In the genomic region with DNA sequence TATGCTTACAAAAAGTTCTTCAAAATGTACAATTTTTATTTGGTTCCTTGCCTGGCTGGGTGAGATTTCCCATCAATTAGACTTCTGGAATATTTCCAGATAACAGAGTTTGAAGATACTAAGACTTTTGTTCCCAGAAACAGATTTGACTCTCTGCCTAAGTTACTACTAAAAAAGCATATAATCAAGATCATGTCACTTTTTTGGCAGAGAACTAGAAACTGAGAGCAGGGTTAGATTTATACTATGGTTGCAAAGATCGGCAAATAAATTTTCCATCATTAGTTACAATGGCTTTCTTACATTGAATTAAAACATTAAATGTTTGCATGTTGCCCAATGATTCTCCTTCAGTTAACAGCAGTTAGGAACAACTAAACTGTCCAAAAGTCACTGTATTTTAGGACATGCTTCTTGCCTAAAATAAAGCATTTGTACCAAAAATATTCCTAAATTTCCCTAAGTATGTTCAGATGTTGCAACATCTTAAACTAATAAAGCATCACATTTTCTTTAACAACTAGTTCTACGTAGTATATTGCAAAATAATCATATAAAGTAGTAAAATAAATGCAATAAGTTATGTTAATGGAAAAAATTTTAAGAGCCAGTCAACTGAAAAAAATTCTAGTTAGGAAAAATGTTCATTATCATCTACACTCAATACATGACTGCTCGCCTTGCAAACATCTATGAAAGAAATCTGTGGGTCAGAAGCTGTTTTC, we compare ENCODE assay signal across 19 cellular contexts.
DNase-seq lines count a peak whose midpoint lies in the region; ATAC-seq and TF ChIP-seq lines count a peak whose summit lies in the region.
"Had no signal": no experiment of that assay in that cellular context is flagged by ENCODE, and none has a peak within 500 bp of the region (broad histone marks: within the 10 kb centered on the region; RNA-seq: fewer than 3 reads in every experiment).

No MANE protein-coding gene starts in this region.

- H3K27ac Mint-ChIP-seq in HFFc6: peak overlapping the region; percentile 75; the same call in 1 of the 2 replicates
- H3K27ac Mint-ChIP-seq: activated CD4-positive, alpha-beta T cell treated with anti-CD3 and anti-CD28 coated beads, Interleukin-2, amount 10 ng/mL, durations not matched to agents 7 days and 5 days; IgD-negative memory B cell; progenitor cell of endocrine pancreas had no signal

- H3K9me3 ChIP-seq in breast epithelium (no peaks in the 10 kb centered on the region), muscle layer of colon (ENCODE audit: low read length) (no peaks in the 10 kb centered on the region), testis (no peaks in the 10 kb centered on the region)

- no peak overlapping the region for H3K4me3 ChIP-seq in breast epithelium
- H3K4me3 ChIP-seq in muscle layer of colon (ENCODE audit: low read depth in 1 of 2, low read length in 2 of 2): no peak overlapping the region
- H3K4me3 ChIP-seq in testis: no peak overlapping the region

- 61 to 64% methylated on average over 3 of the region's 3 CpGs for WGBS in testis, 2 donors

- H3K4me1 Mint-ChIP-seq in HFFc6 (ENCODE audit: low read depth): peaks cover 97% of the 10 kb centered on the region
- H3K4me1 Mint-ChIP-seq: activated CD4-positive, alpha-beta T cell treated with anti-CD3 and anti-CD28 coated beads, Interleukin-2, amount 10 ng/mL, durations not matched to agents 7 days and 5 days had no signal

- H3K4me1 ChIP-seq in breast epithelium (peaks cover 0 to 7% of the 10 kb centered on the region in 2 donors), muscle layer of colon (ENCODE audit: insufficient read depth, low read length) (peaks cover 79% of the 10 kb centered on the region), testis (peaks cover 64% of the 10 kb centered on the region)

- no peak for ATAC-seq in HG02870 (IDR thresholded peaks at IDR 0.05; ENCODE audit: unreplicated experiment)
- ATAC-seq: Panc1 had no signal

- H3K27me3 ChIP-seq in breast epithelium: no peaks in the 10 kb centered on the region
- H3K27me3 ChIP-seq in muscle layer of colon (ENCODE audit: control insufficient read depth in 1 of 2, insufficient read depth in 2 of 2, low read length in 2 of 2): no peaks in the 10 kb centered on the region
- H3K27me3 ChIP-seq in testis: no peaks in the 10 kb centered on the region

- H3K36me3 Mint-ChIP-seq in HFFc6 (ENCODE audit: low read depth): peaks cover 69% of the 10 kb centered on the region

- no peaks in the 10 kb centered on the region; the same call in 1 of the 2 replicates for H3K27me3 Mint-ChIP-seq in HFFc6 (ENCODE audit: insufficient read depth)
- H3K27me3 Mint-ChIP-seq: activated CD4-positive, alpha-beta T cell treated with anti-CD3 and anti-CD28 coated beads, Interleukin-2, amount 10 ng/mL, durations not matched to agents 7 days and 5 days; brain; IgD-negative memory B cell; naive B cell; progenitor cell of endocrine pancreas had no signal

- TF ChIP-seq CTCF in HFFc6 (IDR thresholded peaks at IDR 0.05) (no peak), breast epithelium (IDR thresholded peaks at IDR 0.05) (no peak), testis (IDR thresholded peaks at IDR 0.05) (no peak)

- H3K36me3 ChIP-seq in breast epithelium (no peaks in the 10 kb centered on the region), muscle layer of colon (ENCODE audit: insufficient read depth, low read length) (peaks cover 12% of the 10 kb centered on the region), testis (ENCODE audit: low read depth, missing control alignments) (no peaks in the 10 kb centered on the region)

- intact Hi-C loops in breast epithelium (cut with DNase I; ENCODE audit: low total_unique reads): no loop called here
- intact Hi-C loops in testis (cut with DNase I; ENCODE audit: low total_unique reads): loop anchor here (10.0 kb wide), 1 partner anchor 202 kb away; no protein-coding TSS in a partner anchor

- DNase-seq in HFFc6 (no peak), breast epithelium (ENCODE audit: low spot score in 2 of 2) (no peak), testis (no peak), hippocampal formation (lab: John Stamatoyannopoulos, UW) (no peak), NAMALWA (ENCODE audit: low spot score) (no peak)
- DNase-seq in stimulated activated CD4-positive, alpha-beta T cell treated with anti-CD3 and anti-CD28 coated beads, Interleukin-2, amount 100 ng/mL, for 24 hours: no peak
- DNase-seq: activated CD4-positive, alpha-beta T cell treated with anti-CD3 and anti-CD28 coated beads, Interleukin-2, amount 10 ng/mL, durations not matched to agents 7 days and 5 days; activated naive CD4-positive, alpha-beta T cell treated with anti-CD3 and anti-CD28 coated beads, Interleukin-2, amount 50 U/mL, for 16 hours; activated T-cell treated with anti-CD3 and anti-CD28 coated beads, Interleukin-2, amount 50 U/mL, for 1 hour; DMS53; naive B cell; NCI-H82 had no signal

- no peaks in the 10 kb centered on the region for H3K9me3 Mint-ChIP-seq in HFFc6
- H3K9me3 Mint-ChIP-seq: activated CD4-positive, alpha-beta T cell treated with anti-CD3 and anti-CD28 coated beads, Interleukin-2, amount 10 ng/mL, durations not matched to agents 7 days and 5 days; brain; IgD-negative memory B cell; naive B cell had no signal

- H3K4me3 Mint-ChIP-seq in HFFc6: no peak overlapping the region
- H3K4me3 Mint-ChIP-seq: activated CD4-positive, alpha-beta T cell treated with anti-CD3 and anti-CD28 coated beads, Interleukin-2, amount 10 ng/mL, durations not matched to agents 7 days and 5 days; IgD-negative memory B cell; naive B cell had no signal

- H3K27ac ChIP-seq in breast epithelium (peak overlapping the region; percentile 73 to 74), muscle layer of colon (ENCODE audit: low read depth, low read length) (peak overlapping the region; percentile 86), testis (peak overlapping the region; percentile 13 to 66)
- H3K27ac ChIP-seq: C4-2B had no signal

- TF ChIP-seq POLR2A in breast epithelium (IDR thresholded peaks at IDR 0.05) (no peak), testis (IDR thresholded peaks at IDR 0.05) (no peak)

- H3K9ac ChIP-seq in muscle layer of colon (ENCODE audit: low read length): no peak overlapping the region
